ENCODE assay signal across 9 cellular contexts in the genomic region with DNA sequence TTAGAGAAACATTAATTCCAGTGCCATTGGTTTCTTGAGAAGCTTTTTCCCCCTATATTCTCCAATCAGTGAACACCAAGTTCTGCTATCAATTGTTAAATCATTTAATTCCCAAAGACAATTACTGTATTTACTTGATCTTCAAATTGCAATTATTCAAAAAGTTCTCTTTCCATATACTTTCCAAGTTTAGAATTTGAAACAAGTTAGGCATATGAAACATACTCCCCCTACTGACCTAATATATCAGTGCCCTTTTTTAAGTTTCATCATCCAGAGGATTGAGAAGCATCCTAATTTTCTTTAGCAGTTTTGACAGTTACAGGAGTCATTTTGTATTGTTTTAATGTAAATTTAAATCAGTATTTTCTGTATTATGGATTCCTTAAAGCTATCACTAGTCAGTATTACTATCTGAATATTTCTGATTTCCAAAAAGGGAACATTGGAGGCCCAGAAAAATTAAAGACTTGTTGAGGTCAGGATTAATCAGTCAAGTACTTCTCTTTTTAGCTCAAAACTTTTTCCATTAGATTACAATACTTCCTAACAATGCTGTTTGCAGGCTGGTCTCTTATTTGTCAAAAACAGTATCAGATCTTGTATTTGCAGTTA.
DNase-seq lines count a peak whose midpoint lies in the region; ATAC-seq and FAIRE-seq lines count a peak whose summit lies in the region.
"Had no signal": no experiment of that assay in that cellular context is flagged by ENCODE, and none has a peak within 500 bp of the region (broad histone marks: within the 10 kb centered on the region; RNA-seq: fewer than 3 reads in every experiment).

No MANE protein-coding gene starts in this region.

- peak; percentile 80 for FAIRE-seq in RCC 7860 (lab: Jason Lieb, UNC)

- no peak overlapping the region for H3K4me3 Mint-ChIP-seq in stimulated activated naive CD8-positive, alpha-beta T cell treated with anti-CD3 and anti-CD28 coated beads, Interleukin-15, amount 100 ng/mL, for 72 hours
- H3K4me3 Mint-ChIP-seq: stimulated activated effector memory CD8-positive, alpha-beta T cell treated with anti-CD3 and anti-CD28 coated beads, Interleukin-12 subunit alpha, Interleukin-12 subunit beta, amount 100 ng/mL, for 72 hours had no signal

- no peaks in the 10 kb centered on the region for H3K27me3 Mint-ChIP-seq in stimulated activated naive CD8-positive, alpha-beta T cell treated with anti-CD3 and anti-CD28 coated beads, Interleukin-15, amount 100 ng/mL, for 72 hours

- no peaks in the 10 kb centered on the region for H3K9me3 Mint-ChIP-seq in stimulated activated naive CD8-positive, alpha-beta T cell treated with anti-CD3 and anti-CD28 coated beads, Interleukin-15, amount 100 ng/mL, for 72 hours
- H3K9me3 Mint-ChIP-seq: stimulated activated effector memory CD8-positive, alpha-beta T cell treated with anti-CD3 and anti-CD28 coated beads, Interleukin-12 subunit alpha, Interleukin-12 subunit beta, amount 100 ng/mL, for 72 hours had no signal

- no peak for ATAC-seq in stimulated activated naive CD8-positive, alpha-beta T cell treated with anti-CD3 and anti-CD28 coated beads, Interleukin-15, amount 100 ng/mL, for 72 hours
- no peak for ATAC-seq in stimulated activated naive CD8-positive, alpha-beta T cell treated with anti-CD3 and anti-CD28 coated beads, Interleukin-15, Interleukin-2, amounts not matched to agents 100 U/mL and 50 U/mL, for 24 hours
- no peak for ATAC-seq in HG03139 (IDR thresholded peaks at IDR 0.05; ENCODE audit: unreplicated experiment)
- no peak for ATAC-seq in GM19035 (IDR thresholded peaks at IDR 0.05; ENCODE audit: unreplicated experiment)
- ATAC-seq: stimulated activated effector memory CD8-positive, alpha-beta T cell treated with anti-CD3 and anti-CD28 coated beads, Interleukin-12 subunit alpha, Interleukin-12 subunit beta, amount 100 ng/mL, for 72 hours had no signal

- H3K27ac Mint-ChIP-seq in stimulated activated naive CD8-positive, alpha-beta T cell treated with anti-CD3 and anti-CD28 coated beads, Interleukin-15, amount 100 ng/mL, for 72 hours, result peak overlapping the region; percentile 27 to 48
- H3K27ac Mint-ChIP-seq: stimulated activated effector memory CD8-positive, alpha-beta T cell treated with anti-CD3 and anti-CD28 coated beads, Interleukin-12 subunit alpha, Interleukin-12 subunit beta, amount 100 ng/mL, for 72 hours had no signal

- no peaks in the 10 kb centered on the region for H3K4me1 Mint-ChIP-seq in stimulated activated naive CD8-positive, alpha-beta T cell treated with anti-CD3 and anti-CD28 coated beads, Interleukin-15, amount 100 ng/mL, for 72 hours
- H3K4me1 Mint-ChIP-seq: stimulated activated effector memory CD8-positive, alpha-beta T cell treated with anti-CD3 and anti-CD28 coated beads, Interleukin-12 subunit alpha, Interleukin-12 subunit beta, amount 100 ng/mL, for 72 hours had no signal

- DNase-seq in stimulated activated naive CD8-positive, alpha-beta T cell treated with anti-CD3 and anti-CD28 coated beads, Interleukin-15, amount 100 ng/mL, for 72 hours, result no peak
- no peak for DNase-seq in stimulated activated naive CD8-positive, alpha-beta T cell treated with anti-CD3 and anti-CD28 coated beads, Interleukin-15, Interleukin-2, amounts not matched to agents 100 U/mL and 50 U/mL, for 24 hours
- peak; percentile 44 for DNase-seq in RCC 7860 (ENCODE audit: low spot score)
- peak; percentile 20 for DNase-seq in fibroblast of gingiva (ENCODE audit: low read depth)
- DNase-seq in NCI-H2029 treated with DMSO at 0.1 percent for 48 hours (lab: John Stamatoyannopoulos, UW), result no peak
- DNase-seq in HK-2 (ENCODE audit: unreplicated experiment), result no peak

Comparison
In these comparisons a context has a peak if more than half of its experiments do, and no peak if none do; other contexts are left out.
1. DNase-seq: peak in RCC 7860 (single experiment) and fibroblast of gingiva (single experiment); none in stimulated activated naive CD8-positive, alpha-beta T cell treated with anti-CD3 and anti-CD28 coated beads, Interleukin-15, amount 100 ng/mL, for 72 hours (0 of 2), stimulated activated naive CD8-positive, alpha-beta T cell treated with anti-CD3 and anti-CD28 coated beads, Interleukin-15, Interleukin-2, amounts not matched to agents 100 U/mL and 50 U/mL, for 24 hours (single experiment), NCI-H2029 treated with DMSO at 0.1 percent for 48 hours (single experiment) and HK-2 (single experiment).